ENCODE assay signal across 8 cellular contexts in the genomic region with DNA sequence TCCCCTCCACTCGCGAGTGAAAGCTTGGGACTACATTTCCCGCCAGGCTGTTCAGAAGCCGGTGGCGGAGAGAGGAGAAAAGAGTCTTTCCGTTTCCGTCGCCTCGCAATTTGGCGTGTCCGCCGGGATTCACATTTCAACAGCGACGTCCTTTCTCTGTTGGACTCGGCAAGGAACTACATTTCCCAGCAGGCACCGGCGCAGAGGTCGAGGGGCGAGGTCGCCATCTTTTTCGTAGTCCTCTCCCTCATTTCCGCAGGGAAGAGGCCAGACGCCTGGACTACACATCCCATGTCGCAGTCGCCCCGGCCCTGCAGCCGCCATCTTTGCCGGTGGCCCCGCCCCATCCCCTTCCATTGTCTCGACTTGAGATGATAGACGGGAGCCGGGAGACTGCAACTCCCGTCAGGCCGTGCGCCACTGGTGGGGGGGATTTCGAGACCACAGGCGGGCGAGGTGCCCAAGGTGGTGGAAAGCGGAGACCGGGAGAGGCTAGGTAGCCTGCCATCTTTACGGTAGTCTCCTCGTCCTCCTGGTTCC. TPM values are rescaled to one million over a fixed set of nuclear protein-coding genes. Genes with fewer than 3 reads are reported as not detected.
DNase-seq lines count a peak whose midpoint lies in the region; ATAC-seq, FAIRE-seq and TF ChIP-seq lines count a peak whose summit lies in the region.

No MANE protein-coding gene starts in this region.

- H2AFZ ChIP-seq in HepG2 (ENCODE audit: low read length): no peak overlapping the region

- CTCF ChIA-PET in HepG2 (lab: Yijun Ruan, JAX; ENCODE audit: low intra/inter-chr PET ratio, low total read pairs): interaction anchor here (0.9 to 2.8 kb wide), 2 partner anchors 20 to 77 kb away, joined by 3 to 19 read pairs; no protein-coding TSS in a partner anchor

- POLR2A ChIA-PET in HepG2 (lab: Yijun Ruan, JAX): interaction anchor here (0.7 to 1.0 kb wide), 2 partner anchors 78 to 117 kb away, joined by 3 to 4 read pairs; no protein-coding TSS in a partner anchor

- H3K4me1 ChIP-seq in BLaER1 (peaks cover 72% of the 10 kb centered on the region), HepG2 (ENCODE audit: insufficient read depth, low read length) (peaks cover 19% of the 10 kb centered on the region)

- under 1% methylated on average over 33 of the region's 42 CpGs for WGBS in HepG2 (ENCODE audit: low lambda C conversion rate)

- H3K27ac ChIP-seq in BLaER1 (peak overlapping the region; percentile 98), HepG2 (ENCODE audit: extremely low read length, insufficient read depth, low read length) (peak overlapping the region; percentile 87)

- H3K4me3 ChIP-seq in BLaER1 (peak overlapping the region; percentile 95), HepG2 (replicated peaks in 1 of 3; ENCODE audit: insufficient read depth in 1 of 3, low read depth in 2 of 3, low read length in 3 of 3) (peak overlapping the region; percentile 65 to 87 (median 76))

- H3K9ac ChIP-seq in BLaER1: peak overlapping the region; percentile 95
- peak overlapping the region; percentile 90 for H3K9ac ChIP-seq in HepG2 (ENCODE audit: insufficient read depth, low read depth, low read length)

- TSS peak; percentile 83 for BruUV-seq in HepG2 (replicated peaks; lab: Mats Ljungman, UMichigan)

- peak; percentile 100 for FAIRE-seq in HepG2 (lab: Jason Lieb, UNC)

- H3K79me2 ChIP-seq in HepG2 (ENCODE audit: insufficient read depth, low read length): no peaks in the 10 kb centered on the region

- intact Hi-C loops in HepG2 (cut with micrococcal nuclease; ENCODE audit: unreplicated experiment): loop anchor here (1.0 to 10.0 kb wide), 2 partner anchors 26 to 228 kb away; a partner anchor contains a TSS

- peak in 1 of 2 experiments; percentile 58; a peak in 2 of 4 replicates for TF ChIP-seq POLR2A in HepG2 (IDR thresholded peaks at IDR 0.05; ENCODE audit: insufficient read depth in 1 of 2, low read depth in 2 of 2, low read length in 2 of 2)

- ATAC-seq in GM19397 (IDR thresholded peaks at IDR 0.05; ENCODE audit: unreplicated experiment) (peak; percentile 72), HG03565 (IDR thresholded peaks at IDR 0.05; ENCODE audit: unreplicated experiment) (peak; percentile 64), HepG2 (peak; percentile 84)

- peak overlapping the region; percentile 86 for H3K4me2 ChIP-seq in BLaER1
- peak overlapping the region; percentile 97 for H3K4me2 ChIP-seq in HepG2 (ENCODE audit: low read depth, low read length)

- TF ChIP-seq CTCF in HepG2 (CRISPR knock-in tag; IDR thresholded peaks at IDR 0.05): no peak

- H3K27me3 ChIP-seq in BLaER1 (no peaks in the 10 kb centered on the region), HepG2 (ENCODE audit: control insufficient read depth in 1 of 2, insufficient read depth in 2 of 2, low read length in 2 of 2) (no peaks in the 10 kb centered on the region; a peak in 1 of 5 replicates)

- in situ Hi-C loops in HepG2 (cut with HindIII; ENCODE audit: extremely low pct_ligation_motif_present, low pct_unique_long_range_greater_than_20kb): loop anchor here (5.0 kb wide), 1 partner anchor 80 kb away; no protein-coding TSS in a partner anchor

- H4K20me1 ChIP-seq in BLaER1 (peaks cover 28% of the 10 kb centered on the region), HepG2 (ENCODE audit: insufficient read depth, low read length) (no peaks in the 10 kb centered on the region; the same call in 1 of the 2 replicates)

- H3K36me3 ChIP-seq in BLaER1: peaks cover 11% of the 10 kb centered on the region
- peaks cover 0 to 5% of the 10 kb centered on the region in 2 experiments; a peak in 1 of 5 replicates for H3K36me3 ChIP-seq in HepG2 (replicated peaks in 1 of 2; ENCODE audit: control insufficient read depth in 1 of 2, insufficient read depth in 2 of 2, low read length in 2 of 2)

- H3K9me3 ChIP-seq in BLaER1 (no peaks in the 10 kb centered on the region), HepG2 (ENCODE audit: low read length) (no peaks in the 10 kb centered on the region)

- peak; percentile 94 for DNase-seq in NCI-H748 treated with DMSO at 0.1 percent for 48 hours (lab: John Stamatoyannopoulos, UW)
- peak; percentile 100 for DNase-seq in activated CD4-positive, alpha-beta T cell treated with anti-CD3 and anti-CD28 coated beads, Interleukin-2, amount 50 U/mL, for 48 hours
- peak; percentile 100 for DNase-seq in dermis blood vessel endothelial cell
- DNase-seq in HepG2 (ENCODE audit: low spot score): peak; percentile 100
- DNase-seq in stimulated activated CD4-positive, alpha-beta T cell treated with anti-CD3 and anti-CD28 coated beads, Interleukin-2, amount 100 ng/mL, for 48 hours: peak; percentile 97 to 98

- peak; percentile 22 to 48; a peak in 2 of 4 replicates for TF ChIP-seq EP300 in HepG2 (IDR thresholded peaks at IDR 0.05; ENCODE audit: low read depth in 2 of 2, low read length in 2 of 2)
- TF ChIP-seq EP300 in HepG2 (CRISPR knock-in tag; IDR thresholded peaks at IDR 0.05; ENCODE audit: borderline replicate concordance): no peak

- no peak; the same call in 1 of the 2 replicates for TF ChIP-seq RAD21 in HepG2 (CRISPR knock-in tag; IDR thresholded peaks at IDR 0.05)

RNA-seq across cellular contexts. Expression of a gene that starts 0.9 kb away (rescaled TPM):
- total RNA-seq in dermis blood vessel endothelial cell (21.8 and 26.7 TPM in 2 replicates), HepG2 (2016; rRNA removed; fragmentation: Illumina TruSeq; extraction: Trizol) (7.4 and 13.7 TPM in 2 replicates)
- total RNA-seq in HepG2 (2016; cell fraction: cytosol; rRNA removed; fragmentation: Illumina TruSeq; extraction: Trizol; ENCODE audit: low read depth): 0.88 and 1.0 TPM in 2 replicates
- total RNA-seq in HepG2 (2016; cell fraction: insoluble cytoplasmic fraction; rRNA removed; fragmentation: Illumina TruSeq; extraction: Trizol): 7.5 and 14.8 TPM in 2 replicates
- total RNA-seq in HepG2 (2016; cell fraction: membrane; rRNA removed; fragmentation: Illumina TruSeq; extraction: Trizol): 3.5 and 3.7 TPM in 2 replicates
- total RNA-seq in HepG2 (2016; cell fraction: nucleus; rRNA removed; fragmentation: Illumina TruSeq; extraction: Trizol): 7.2 and 8.5 TPM in 2 replicates
- polyA plus RNA-seq in HepG2 (2011; rRNA removed): 6.0 and 10.1 TPM in 2 replicates
- polyA plus RNA-seq in HepG2 (2011; cell fraction: cytosol; rRNA removed): 4.8 and 8.3 TPM in 2 replicates
- polyA plus RNA-seq in HepG2 (2011; cell fraction: nucleus; rRNA removed): 32.6 and 42.1 TPM in 2 replicates
- polyA plus RNA-seq in HepG2 (2012): 6.0 and 7.5 TPM in 2 replicates
- polyA plus RNA-seq in HepG2 (2016; cell fraction: cytosol; fragmentation: Illumina TruSeq; extraction: Trizol; ENCODE audit: low read depth): 0.59 and 0.62 TPM in 2 replicates
- 8.3 and 8.7 TPM in 2 replicates for polyA plus RNA-seq in HepG2 (2016; cell fraction: insoluble cytoplasmic fraction; fragmentation: Illumina TruSeq; extraction: Trizol; ENCODE audit: low read depth)
- polyA plus RNA-seq in HepG2 (2016; cell fraction: membrane; fragmentation: Illumina TruSeq; extraction: Trizol; ENCODE audit: low read depth): 2.0 and 2.5 TPM in 2 replicates
- 18.4 and 19.3 TPM in 2 replicates for polyA plus RNA-seq in HepG2 (2016; cell fraction: nucleus; fragmentation: Illumina TruSeq; extraction: Trizol; ENCODE audit: insufficient read depth, low read depth)
- polyA minus RNA-seq in HepG2 (2011; rRNA and poly(A)+ RNA removed; ENCODE audit: low replicate concordance): 9.2 and 19.5 TPM in 2 replicates
- 8.9 and 9.6 TPM in 2 replicates for polyA minus RNA-seq in HepG2 (2011; cell fraction: cytosol; rRNA and poly(A)+ RNA removed)
- polyA minus RNA-seq in HepG2 (2011; cell fraction: nucleus; rRNA and poly(A)+ RNA removed): 6.3 and 7.0 TPM in 2 replicates

RNA-seq across cellular contexts. Expression of a gene that starts 26.1 kb away (rescaled TPM):
- total RNA-seq in dermis blood vessel endothelial cell (0.17 and 0.70 TPM in 2 replicates), HepG2 (2016; rRNA removed; fragmentation: Illumina TruSeq; extraction: Trizol) (0.11 and 0.13 TPM in 2 replicates)
- 0.18 and 0.20 TPM in 2 replicates for total RNA-seq in HepG2 (2016; cell fraction: cytosol; rRNA removed; fragmentation: Illumina TruSeq; extraction: Trizol; ENCODE audit: low read depth)
- total RNA-seq in HepG2 (2016; cell fraction: insoluble cytoplasmic fraction; rRNA removed; fragmentation: Illumina TruSeq; extraction: Trizol): 0.19 TPM in 1 of 2 replicates, not detected in the other
- total RNA-seq in HepG2 (2016; cell fraction: membrane; rRNA removed; fragmentation: Illumina TruSeq; extraction: Trizol): 0.19 and 0.31 TPM in 2 replicates
- not detected in 2 replicates for total RNA-seq in HepG2 (2016; cell fraction: nucleus; rRNA removed; fragmentation: Illumina TruSeq; extraction: Trizol)
- 1.8 and 2.6 TPM in 2 replicates for polyA plus RNA-seq in HepG2 (2011; rRNA removed)
- 1.5 and 1.6 TPM in 2 replicates for polyA plus RNA-seq in HepG2 (2011; cell fraction: cytosol; rRNA removed)
- 1.7 and 2.3 TPM in 2 replicates for polyA plus RNA-seq in HepG2 (2011; cell fraction: nucleus; rRNA removed)
- polyA plus RNA-seq in HepG2 (2012): 0.57 and 0.99 TPM in 2 replicates
- 0.20 and 0.23 TPM in 2 replicates for polyA plus RNA-seq in HepG2 (2016; cell fraction: cytosol; fragmentation: Illumina TruSeq; extraction: Trizol; ENCODE audit: low read depth)
- polyA plus RNA-seq in HepG2 (2016; cell fraction: insoluble cytoplasmic fraction; fragmentation: Illumina TruSeq; extraction: Trizol; ENCODE audit: low read depth): 0.44 and 0.81 TPM in 2 replicates
- polyA plus RNA-seq in HepG2 (2016; cell fraction: membrane; fragmentation: Illumina TruSeq; extraction: Trizol; ENCODE audit: low read depth): 0.44 and 0.47 TPM in 2 replicates
- 0.28 and 0.49 TPM in 2 replicates for polyA plus RNA-seq in HepG2 (2016; cell fraction: nucleus; fragmentation: Illumina TruSeq; extraction: Trizol; ENCODE audit: insufficient read depth, low read depth)
- 0.94 and 3.5 TPM in 2 replicates for polyA minus RNA-seq in HepG2 (2011; rRNA and poly(A)+ RNA removed; ENCODE audit: low replicate concordance)
- 0.49 and 0.97 TPM in 2 replicates for polyA minus RNA-seq in HepG2 (2011; cell fraction: cytosol; rRNA and poly(A)+ RNA removed)
- 0.25 and 0.77 TPM in 2 replicates for polyA minus RNA-seq in HepG2 (2011; cell fraction: nucleus; rRNA and poly(A)+ RNA removed)

RNA-seq across cellular contexts. Expression of a gene that starts 26.4 kb away (rescaled TPM):
- total RNA-seq in dermis blood vessel endothelial cell (40.2 and 42.4 TPM in 2 replicates), HepG2 (2016; rRNA removed; fragmentation: Illumina TruSeq; extraction: Trizol) (6.3 and 11.4 TPM in 2 replicates)
- 3.1 and 3.3 TPM in 2 replicates for total RNA-seq in HepG2 (2016; cell fraction: cytosol; rRNA removed; fragmentation: Illumina TruSeq; extraction: Trizol; ENCODE audit: low read depth)
- total RNA-seq in HepG2 (2016; cell fraction: insoluble cytoplasmic fraction; rRNA removed; fragmentation: Illumina TruSeq; extraction: Trizol): 6.8 and 11.0 TPM in 2 replicates
- total RNA-seq in HepG2 (2016; cell fraction: membrane; rRNA removed; fragmentation: Illumina TruSeq; extraction: Trizol): 6.6 and 6.9 TPM in 2 replicates
- total RNA-seq in HepG2 (2016; cell fraction: nucleus; rRNA removed; fragmentation: Illumina TruSeq; extraction: Trizol): 9.5 and 9.8 TPM in 2 replicates
- polyA plus RNA-seq in HepG2 (2011; rRNA removed): 32.0 and 41.3 TPM in 2 replicates
- 40.6 and 43.1 TPM in 2 replicates for polyA plus RNA-seq in HepG2 (2011; cell fraction: cytosol; rRNA removed)
- 24.2 and 26.2 TPM in 2 replicates for polyA plus RNA-seq in HepG2 (2011; cell fraction: nucleus; rRNA removed)
- polyA plus RNA-seq in HepG2 (2012): 8.4 and 8.8 TPM in 2 replicates
- 2.0 and 3.1 TPM in 2 replicates for polyA plus RNA-seq in HepG2 (2016; cell fraction: cytosol; fragmentation: Illumina TruSeq; extraction: Trizol; ENCODE audit: low read depth)
- polyA plus RNA-seq in HepG2 (2016; cell fraction: insoluble cytoplasmic fraction; fragmentation: Illumina TruSeq; extraction: Trizol; ENCODE audit: low read depth): 6.2 and 7.6 TPM in 2 replicates
- polyA plus RNA-seq in HepG2 (2016; cell fraction: membrane; fragmentation: Illumina TruSeq; extraction: Trizol; ENCODE audit: low read depth): 4.8 and 5.1 TPM in 2 replicates
- polyA plus RNA-seq in HepG2 (2016; cell fraction: nucleus; fragmentation: Illumina TruSeq; extraction: Trizol; ENCODE audit: insufficient read depth, low read depth): 14.8 and 15.7 TPM in 2 replicates
- polyA minus RNA-seq in HepG2 (2011; rRNA and poly(A)+ RNA removed; ENCODE audit: low replicate concordance): 9.3 and 112 TPM in 2 replicates
- 19.9 and 21.3 TPM in 2 replicates for polyA minus RNA-seq in HepG2 (2011; cell fraction: cytosol; rRNA and poly(A)+ RNA removed)
- polyA minus RNA-seq in HepG2 (2011; cell fraction: nucleus; rRNA and poly(A)+ RNA removed): 9.7 and 16.2 TPM in 2 replicates

RNA-seq across cellular contexts. Expression of a gene that starts 28.6 kb away (rescaled TPM):
- total RNA-seq in dermis blood vessel endothelial cell (40.0 and 58.0 TPM in 2 replicates), HepG2 (2016; rRNA removed; fragmentation: Illumina TruSeq; extraction: Trizol) (20.6 and 33.8 TPM in 2 replicates)
- 194 and 197 TPM in 2 replicates for total RNA-seq in HepG2 (2016; cell fraction: cytosol; rRNA removed; fragmentation: Illumina TruSeq; extraction: Trizol; ENCODE audit: low read depth)
- 22.9 and 35.1 TPM in 2 replicates for total RNA-seq in HepG2 (2016; cell fraction: insoluble cytoplasmic fraction; rRNA removed; fragmentation: Illumina TruSeq; extraction: Trizol)
- total RNA-seq in HepG2 (2016; cell fraction: membrane; rRNA removed; fragmentation: Illumina TruSeq; extraction: Trizol): 119 and 127 TPM in 2 replicates
- 13.0 and 13.8 TPM in 2 replicates for total RNA-seq in HepG2 (2016; cell fraction: nucleus; rRNA removed; fragmentation: Illumina TruSeq; extraction: Trizol)
- polyA plus RNA-seq in HepG2 (2011; rRNA removed): 17.3 and 17.7 TPM in 2 replicates
- polyA plus RNA-seq in HepG2 (2011; cell fraction: cytosol; rRNA removed): 16.6 and 23.0 TPM in 2 replicates
- 6.8 and 7.6 TPM in 2 replicates for polyA plus RNA-seq in HepG2 (2011; cell fraction: nucleus; rRNA removed)
- polyA plus RNA-seq in HepG2 (2012): 9.5 and 11.7 TPM in 2 replicates
- polyA plus RNA-seq in HepG2 (2016; cell fraction: cytosol; fragmentation: Illumina TruSeq; extraction: Trizol; ENCODE audit: low read depth): 217 TPM in 2 replicates
- polyA plus RNA-seq in HepG2 (2016; cell fraction: insoluble cytoplasmic fraction; fragmentation: Illumina TruSeq; extraction: Trizol; ENCODE audit: low read depth): 24.4 and 25.8 TPM in 2 replicates
- polyA plus RNA-seq in HepG2 (2016; cell fraction: membrane; fragmentation: Illumina TruSeq; extraction: Trizol; ENCODE audit: low read depth): 119 and 124 TPM in 2 replicates
- polyA plus RNA-seq in HepG2 (2016; cell fraction: nucleus; fragmentation: Illumina TruSeq; extraction: Trizol; ENCODE audit: insufficient read depth, low read depth): 23.8 and 25.6 TPM in 2 replicates
- 4.2 and 4.3 TPM in 2 replicates for polyA minus RNA-seq in HepG2 (2011; rRNA and poly(A)+ RNA removed; ENCODE audit: low replicate concordance)
- 5.2 and 7.2 TPM in 2 replicates for polyA minus RNA-seq in HepG2 (2011; cell fraction: cytosol; rRNA and poly(A)+ RNA removed)
- polyA minus RNA-seq in HepG2 (2011; cell fraction: nucleus; rRNA and poly(A)+ RNA removed): 3.6 and 3.9 TPM in 2 replicates

RNA-seq across cellular contexts. Expression of a gene that starts 35.1 kb away (rescaled TPM):
- total RNA-seq in dermis blood vessel endothelial cell: 2.6 and 5.3 TPM in 2 replicates
- 3.6 and 5.6 TPM in 2 replicates for total RNA-seq in HepG2 (2016; rRNA removed; fragmentation: Illumina TruSeq; extraction: Trizol)
- 7.1 and 10.5 TPM in 2 replicates for total RNA-seq in HepG2 (2016; cell fraction: cytosol; rRNA removed; fragmentation: Illumina TruSeq; extraction: Trizol; ENCODE audit: low read depth)
- 3.1 and 5.4 TPM in 2 replicates for total RNA-seq in HepG2 (2016; cell fraction: insoluble cytoplasmic fraction; rRNA removed; fragmentation: Illumina TruSeq; extraction: Trizol)
- 4.3 and 6.1 TPM in 2 replicates for total RNA-seq in HepG2 (2016; cell fraction: membrane; rRNA removed; fragmentation: Illumina TruSeq; extraction: Trizol)
- total RNA-seq in HepG2 (2016; cell fraction: nucleus; rRNA removed; fragmentation: Illumina TruSeq; extraction: Trizol): 6.3 and 8.6 TPM in 2 replicates
- polyA plus RNA-seq in HepG2 (2011; rRNA removed): 3.2 and 3.8 TPM in 2 replicates
- 1.6 and 2.0 TPM in 2 replicates for polyA plus RNA-seq in HepG2 (2011; cell fraction: cytosol; rRNA removed)
- 23.9 and 35.1 TPM in 2 replicates for polyA plus RNA-seq in HepG2 (2011; cell fraction: nucleus; rRNA removed)
- polyA plus RNA-seq in HepG2 (2012): 15.4 and 28.2 TPM in 2 replicates
- polyA plus RNA-seq in HepG2 (2016; cell fraction: cytosol; fragmentation: Illumina TruSeq; extraction: Trizol; ENCODE audit: low read depth): 0.57 and 1.4 TPM in 2 replicates
- polyA plus RNA-seq in HepG2 (2016; cell fraction: insoluble cytoplasmic fraction; fragmentation: Illumina TruSeq; extraction: Trizol; ENCODE audit: low read depth): 10.9 and 15.4 TPM in 2 replicates
- polyA plus RNA-seq in HepG2 (2016; cell fraction: membrane; fragmentation: Illumina TruSeq; extraction: Trizol; ENCODE audit: low read depth): 2.9 and 3.9 TPM in 2 replicates
- 43.7 and 55.5 TPM in 2 replicates for polyA plus RNA-seq in HepG2 (2016; cell fraction: nucleus; fragmentation: Illumina TruSeq; extraction: Trizol; ENCODE audit: insufficient read depth, low read depth)
- polyA minus RNA-seq in HepG2 (2011; rRNA and poly(A)+ RNA removed; ENCODE audit: low replicate concordance): 5.5 and 8.7 TPM in 2 replicates
- 2.8 and 3.1 TPM in 2 replicates for polyA minus RNA-seq in HepG2 (2011; cell fraction: cytosol; rRNA and poly(A)+ RNA removed)
- polyA minus RNA-seq in HepG2 (2011; cell fraction: nucleus; rRNA and poly(A)+ RNA removed): 7.0 and 11.2 TPM in 2 replicates

Comparison
In these comparisons a context has a peak if more than half of its experiments do, and no peak if none do; other contexts are left out.
1. Peak in every context shown above with its lines: DNase-seq, ATAC-seq, H3K4me3 ChIP-seq and H3K27ac ChIP-seq.